In genomic region chr5:59795141-59795540, GRCh38 we compare ENCODE assay signal across 23 cellular contexts.
DNase-seq lines count a peak whose midpoint lies in the region; ATAC-seq and TF ChIP-seq lines count a peak whose summit lies in the region.
"Had no signal": no experiment of that assay in that cellular context is flagged by ENCODE, and none has a peak within 500 bp of the region (broad histone marks: within the 10 kb centered on the region; RNA-seq: fewer than 3 reads in every experiment).

No MANE protein-coding gene starts in this region.

- ATAC-seq in GM21619 (IDR thresholded peaks at IDR 0.05; ENCODE audit: unreplicated experiment) (no peak), body of pancreas (no peak)
- no peak for ATAC-seq in CD8-positive, alpha-beta T cell
- ATAC-seq: HepG2, SK-N-SH treated with all-trans-retinoic acid at 6 μM for 48 hours, T-cell had no signal

- H3K36me3 Mint-ChIP-seq in activated CD4-positive, alpha-beta T cell treated with anti-CD3 and anti-CD28 coated beads, Interleukin-2, amount 10 ng/mL, durations not matched to agents 24 days and 14 days (ENCODE audit: low read depth), result peaks cover 1% of the 10 kb centered on the region
- no peaks in the 10 kb centered on the region for H3K36me3 Mint-ChIP-seq in CD8-positive, alpha-beta T cell
- H3K36me3 Mint-ChIP-seq: T-cell had no signal

- peaks cover 3% of the 10 kb centered on the region for H3K9me3 Mint-ChIP-seq in activated CD4-positive, alpha-beta T cell treated with anti-CD3 and anti-CD28 coated beads, Interleukin-2, amount 10 ng/mL, durations not matched to agents 24 days and 14 days
- no peaks in the 10 kb centered on the region for H3K9me3 Mint-ChIP-seq in CD8-positive, alpha-beta T cell
- H3K9me3 Mint-ChIP-seq: CD14-positive monocyte, H9, HFFc6, T-cell had no signal

- no peak for TF ChIP-seq POLR2A in body of pancreas (IDR thresholded peaks at IDR 0.05)

- POLR2A ChIA-PET in CD8-positive, alpha-beta T cell (lab: Charles Lee), result no interaction called here

- intact Hi-C loops in activated CD4-positive, alpha-beta T cell treated with anti-CD3 and anti-CD28 coated beads, Interleukin-2, amount 10 ng/mL, durations not matched to agents 24 days and 14 days (cut with micrococcal nuclease), result loop anchor here (10.0 kb wide), 2 partner anchors 200 to 910 kb away; no protein-coding TSS in a partner anchor
- intact Hi-C loops in body of pancreas (cut with DNase I), result loop anchor here (10.0 kb wide), 1 partner anchor 290 kb away; no protein-coding TSS in a partner anchor
- intact Hi-C loops in CD8-positive, alpha-beta T cell (cut with DNase I, micrococcal nuclease), result no loop called here

- no peaks in the 10 kb centered on the region for H3K9me3 ChIP-seq in muscle layer of colon (ENCODE audit: low read length)
- H3K9me3 ChIP-seq in body of pancreas, result no peaks in the 10 kb centered on the region
- H3K9me3 ChIP-seq in CD8-positive, alpha-beta T cell (ENCODE audit: low read length), result no peaks in the 10 kb centered on the region
- H3K9me3 ChIP-seq: Peyer's patch had no signal

- H3K27me3 Mint-ChIP-seq in activated CD4-positive, alpha-beta T cell treated with anti-CD3 and anti-CD28 coated beads, Interleukin-2, amount 10 ng/mL, durations not matched to agents 24 days and 14 days, result no peaks in the 10 kb centered on the region
- H3K27me3 Mint-ChIP-seq in CD8-positive, alpha-beta T cell (ENCODE audit: low read depth), result peaks cover 4% of the 10 kb centered on the region

- 58 to 66% methylated on average over 4 of the region's 4 CpGs for WGBS in body of pancreas, 2 donors

- H3K4me1 Mint-ChIP-seq in activated CD4-positive, alpha-beta T cell treated with anti-CD3 and anti-CD28 coated beads, Interleukin-2, amount 10 ng/mL, durations not matched to agents 24 days and 14 days, result peaks cover 19% of the 10 kb centered on the region
- H3K4me1 Mint-ChIP-seq in CD8-positive, alpha-beta T cell (ENCODE audit: low read depth), result no peaks in the 10 kb centered on the region

- CTCF ChIA-PET in CD8-positive, alpha-beta T cell (lab: Charles Lee), result interaction anchor here (1.0 kb wide), 1 partner anchor 15 kb away, joined by 3 read pairs; no protein-coding TSS in a partner anchor

- H3K4me3 ChIP-seq in muscle layer of colon (ENCODE audit: low read depth in 1 of 2, low read length in 2 of 2) (no peak overlapping the region), body of pancreas (no peak overlapping the region)
- no peak overlapping the region for H3K4me3 ChIP-seq in CD8-positive, alpha-beta T cell (ENCODE audit: low read depth, low read length)
- H3K4me3 ChIP-seq: GM23248, Peyer's patch had no signal

- no peaks in the 10 kb centered on the region for H3K27me3 ChIP-seq in muscle layer of colon (ENCODE audit: control insufficient read depth in 1 of 2, insufficient read depth in 2 of 2, low read length in 2 of 2)
- no peaks in the 10 kb centered on the region for H3K27me3 ChIP-seq in body of pancreas
- no peaks in the 10 kb centered on the region for H3K27me3 ChIP-seq in CD8-positive, alpha-beta T cell (ENCODE audit: insufficient read depth, low read length)
- H3K27me3 ChIP-seq: Peyer's patch had no signal

- DNase-seq in activated CD4-positive, alpha-beta T cell treated with anti-CD3 and anti-CD28 coated beads, Interleukin-2, amount 10 ng/mL, durations not matched to agents 24 days and 14 days, result peak; percentile 39
- DNase-seq in activated CD4-positive, alpha-beta T cell treated with anti-CD3 and anti-CD28 coated beads, Interleukin-2, amount 50 U/mL, for 1 hour, result no peak
- DNase-seq in OCI-M1 (lab: John Stamatoyannopoulos, UW) (peak; percentile 56), body of pancreas (no peak), NCI-H146 (lab: John Stamatoyannopoulos, UW) (no peak)
- DNase-seq in CD8-positive, alpha-beta T cell, result no peak
- DNase-seq: DMS79, GM23248, H9, HFFc6, NCI-H1048, NCI-H1417 treated with DMSO at 0.1 percent for 48 hours, NCI-H1930, NCI-H510A, NCI-H748 treated with DMSO at 0.1 percent for 48 hours, Peyer's patch, T-cell had no signal

- H3K4me1 ChIP-seq in muscle layer of colon (ENCODE audit: insufficient read depth, low read length) (peaks cover 66% of the 10 kb centered on the region), body of pancreas (peaks cover 9% of the 10 kb centered on the region)
- H3K4me1 ChIP-seq in CD8-positive, alpha-beta T cell (ENCODE audit: insufficient read depth, low read length), result no peaks in the 10 kb centered on the region

- TF ChIP-seq CTCF in body of pancreas (IDR thresholded peaks at IDR 0.05), result no peak
- no peak for TF ChIP-seq CTCF in CD8-positive, alpha-beta T cell (IDR thresholded peaks at IDR 0.05)

- no peak overlapping the region for H3K27ac Mint-ChIP-seq in activated CD4-positive, alpha-beta T cell treated with anti-CD3 and anti-CD28 coated beads, Interleukin-2, amount 10 ng/mL, durations not matched to agents 24 days and 14 days
- no peak overlapping the region for H3K27ac Mint-ChIP-seq in CD8-positive, alpha-beta T cell
- H3K27ac Mint-ChIP-seq: H9, HFFc6, T-cell had no signal

- H3K27ac ChIP-seq in muscle layer of colon (ENCODE audit: low read depth, low read length) (peak overlapping the region; percentile 26), body of pancreas (no peak overlapping the region)
- no peak overlapping the region for H3K27ac ChIP-seq in CD8-positive, alpha-beta T cell (ENCODE audit: low read depth, low read length)
- H3K27ac ChIP-seq: GM23248, KMS-11, Peyer's patch had no signal

- no peak overlapping the region for H3K9ac ChIP-seq in muscle layer of colon (ENCODE audit: low read length)
- H3K9ac ChIP-seq: GM23248, KMS-11 had no signal

- H3K36me3 ChIP-seq in muscle layer of colon (ENCODE audit: insufficient read depth, low read length) (no peaks in the 10 kb centered on the region), body of pancreas (replicated peaks in 1 of 2; ENCODE audit: insufficient read depth in 1 of 2, low read depth in 2 of 2) (no peaks in the 10 kb centered on the region)
- no peaks in the 10 kb centered on the region for H3K36me3 ChIP-seq in CD8-positive, alpha-beta T cell (ENCODE audit: insufficient read depth, low read length)
- H3K36me3 ChIP-seq: Peyer's patch had no signal

- no peak overlapping the region for H3K4me3 Mint-ChIP-seq in activated CD4-positive, alpha-beta T cell treated with anti-CD3 and anti-CD28 coated beads, Interleukin-2, amount 10 ng/mL, durations not matched to agents 24 days and 14 days
- no peak overlapping the region for H3K4me3 Mint-ChIP-seq in CD8-positive, alpha-beta T cell
- H3K4me3 Mint-ChIP-seq: CD14-positive monocyte, H9, HFFc6, T-cell had no signal

Comparison
In these comparisons a context has a peak if more than half of its experiments do, and no peak if none do; other contexts are left out.
1. DNase-seq: peak in activated CD4-positive, alpha-beta T cell treated with anti-CD3 and anti-CD28 coated beads, Interleukin-2, amount 10 ng/mL, durations not matched to agents 24 days and 14 days (single experiment) and OCI-M1 (single experiment); none in activated CD4-positive, alpha-beta T cell treated with anti-CD3 and anti-CD28 coated beads, Interleukin-2, amount 50 U/mL, for 1 hour (single experiment), body of pancreas (0 of 4), NCI-H146 (single experiment) and CD8-positive, alpha-beta T cell (0 of 7).
2. intact Hi-C loops: an anchor here in activated CD4-positive, alpha-beta T cell treated with anti-CD3 and anti-CD28 coated beads, Interleukin-2, amount 10 ng/mL, durations not matched to agents 24 days and 14 days (10.0 kb wide) and body of pancreas (10.0 kb wide); none called in CD8-positive, alpha-beta T cell.